ENCODE assay signal across 20 cellular contexts in the genomic region with DNA sequence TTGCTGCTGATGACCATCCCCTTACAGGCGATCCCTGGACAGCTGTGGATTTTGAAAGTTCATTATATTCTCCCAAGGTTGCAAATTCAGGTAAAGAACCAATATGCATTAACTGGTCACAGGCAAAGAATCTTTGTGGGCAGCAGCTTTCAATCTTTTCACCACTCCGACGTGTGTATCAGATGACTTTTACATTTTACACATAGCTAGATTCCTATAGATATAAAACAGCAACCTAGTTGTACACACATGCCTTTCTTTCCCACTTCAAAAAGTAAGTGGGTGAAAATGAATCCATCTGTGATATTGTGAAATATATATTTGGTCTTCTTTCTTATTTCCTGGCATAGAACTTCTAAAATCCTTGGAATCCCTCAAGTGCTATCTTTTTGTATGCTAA.
DNase-seq lines count a peak whose midpoint lies in the region; ATAC-seq and TF ChIP-seq lines count a peak whose summit lies in the region.
"Had no signal": no experiment of that assay in that cellular context is flagged by ENCODE, and none has a peak within 500 bp of the region (broad histone marks: within the 10 kb centered on the region; RNA-seq: fewer than 3 reads in every experiment).

No MANE protein-coding gene starts in this region.

- no peaks in the 10 kb centered on the region for H3K27me3 Mint-ChIP-seq in activated CD4-positive, alpha-beta T cell treated with anti-CD3 and anti-CD28 coated beads, Interleukin-2, amount 10 ng/mL, durations not matched to agents 24 days and 14 days
- H3K27me3 Mint-ChIP-seq: CD4-positive, alpha-beta T cell had no signal

- H2AK5ac ChIP-seq in trophoblast cell (ENCODE audit: low read length), result no peak overlapping the region

- H4K8ac ChIP-seq in trophoblast cell (ENCODE audit: low read depth, low read length), result no peak overlapping the region

- no peak overlapping the region for H3K4me3 ChIP-seq in AG10803 (ENCODE audit: low read length)
- no peak overlapping the region for H3K4me3 ChIP-seq in adipocyte (ENCODE audit: low read length)
- no peak overlapping the region for H3K4me3 ChIP-seq in trophoblast cell (ENCODE audit: low read depth, low read length)
- H3K4me3 ChIP-seq: BLaER1 treated with 17β-estradiol and CSF1 and Interleukin-3, amounts not matched to agents 10 nM and 100 nM; HAP-1 had no signal

- DNase-seq in AG10803 (ENCODE audit: low read depth) (peak; percentile 40), adipocyte (ENCODE audit: low read depth) (peak; percentile 31), iris pigment epithelial cell (ENCODE audit: low read depth) (peak; percentile 71), trophoblast cell (peak; percentile 48 to 67), MV-4-11 (lab: John Stamatoyannopoulos, UW) (no peak)
- DNase-seq in activated CD4-positive, alpha-beta T cell treated with anti-CD3 and anti-CD28 coated beads, Interleukin-2, amount 10 ng/mL, durations not matched to agents 24 days and 14 days, result no peak
- DNase-seq: AML-193; BE2C; CD4-positive, alpha-beta T cell; CD8-positive, alpha-beta memory T cell; DMS 273 treated with DMSO at 0.1 percent for 48 hours; DMS79; EL; GDM1; GOT3; HFFc6 had no signal

- no peak overlapping the region for H3K23ac ChIP-seq in trophoblast cell (ENCODE audit: low read length)

- H2BK5ac ChIP-seq in trophoblast cell (ENCODE audit: low read depth, low read length, poor library complexity), result no peak overlapping the region

- no CpG with 5 or more reads among the region's 3 CpGs for WGBS in trophoblast cell (ENCODE audit: extremely low coverage, insufficient coverage, insufficient read length)

- H4K12ac ChIP-seq in trophoblast cell (ENCODE audit: low read depth, low read length), result no peak overlapping the region

- no peaks in the 10 kb centered on the region for H3K9me3 ChIP-seq in adipocyte (ENCODE audit: control insufficient read depth, low read length)
- peaks cover 3% of the 10 kb centered on the region for H3K9me3 ChIP-seq in trophoblast cell (ENCODE audit: insufficient read depth, low read depth, low read length)
- H3K9me3 ChIP-seq: BE2C, HAP-1 had no signal

- H2BK120ac ChIP-seq in trophoblast cell (ENCODE audit: insufficient read depth, low read length, poor library complexity), result no peak overlapping the region

- H3K4me3 Mint-ChIP-seq in activated CD4-positive, alpha-beta T cell treated with anti-CD3 and anti-CD28 coated beads, Interleukin-2, amount 10 ng/mL, durations not matched to agents 24 days and 14 days, result no peak overlapping the region
- H3K4me3 Mint-ChIP-seq: CD14-positive monocyte; CD4-positive, alpha-beta T cell; CD8-positive, alpha-beta memory T cell; HFFc6 had no signal

- no peaks in the 10 kb centered on the region for H3K79me1 ChIP-seq in trophoblast cell (ENCODE audit: low read length)

- no peaks in the 10 kb centered on the region for H3K9me3 Mint-ChIP-seq in activated CD4-positive, alpha-beta T cell treated with anti-CD3 and anti-CD28 coated beads, Interleukin-2, amount 10 ng/mL, durations not matched to agents 24 days and 14 days
- H3K9me3 Mint-ChIP-seq: HFFc6 had no signal

- intact Hi-C loops in activated CD4-positive, alpha-beta T cell treated with anti-CD3 and anti-CD28 coated beads, Interleukin-2, amount 10 ng/mL, durations not matched to agents 24 days and 14 days (cut with micrococcal nuclease), result no loop called here

- H3K27me3 ChIP-seq in adipocyte (replicated peaks; ENCODE audit: control insufficient read depth, insufficient read depth, low read length), result no peaks in the 10 kb centered on the region
- no peaks in the 10 kb centered on the region for H3K27me3 ChIP-seq in trophoblast cell (ENCODE audit: insufficient read depth, low read length)
- H3K27me3 ChIP-seq: BE2C; BLaER1 treated with 17β-estradiol and CSF1 and Interleukin-3, amounts not matched to agents 10 nM and 100 nM had no signal

- no peak overlapping the region for H3K27ac ChIP-seq in trophoblast cell (ENCODE audit: low read depth, low read length)
- H3K27ac ChIP-seq: BLaER1 treated with 17β-estradiol and CSF1 and Interleukin-3, amounts not matched to agents 10 nM and 100 nM had no signal

- H2BK12ac ChIP-seq in trophoblast cell (ENCODE audit: low read length), result no peak overlapping the region

- H4K91ac ChIP-seq in trophoblast cell (ENCODE audit: low read depth, low read length), result no peak overlapping the region

- no peak overlapping the region for H3K27ac Mint-ChIP-seq in activated CD4-positive, alpha-beta T cell treated with anti-CD3 and anti-CD28 coated beads, Interleukin-2, amount 10 ng/mL, durations not matched to agents 24 days and 14 days
- H3K27ac Mint-ChIP-seq: CD4-positive, alpha-beta T cell; CD8-positive, alpha-beta memory T cell; HFFc6 had no signal

- no peak for ATAC-seq in HG03280 (IDR thresholded peaks at IDR 0.05; ENCODE audit: unreplicated experiment)

- H3K4me1 Mint-ChIP-seq in activated CD4-positive, alpha-beta T cell treated with anti-CD3 and anti-CD28 coated beads, Interleukin-2, amount 10 ng/mL, durations not matched to agents 24 days and 14 days, result no peaks in the 10 kb centered on the region
- H3K4me1 Mint-ChIP-seq: CD14-positive monocyte; CD8-positive, alpha-beta memory T cell had no signal

- no peaks in the 10 kb centered on the region for H3K36me3 Mint-ChIP-seq in activated CD4-positive, alpha-beta T cell treated with anti-CD3 and anti-CD28 coated beads, Interleukin-2, amount 10 ng/mL, durations not matched to agents 24 days and 14 days (ENCODE audit: low read depth)
- H3K36me3 Mint-ChIP-seq: CD14-positive monocyte; CD8-positive, alpha-beta memory T cell had no signal

- H3K4me2 ChIP-seq in trophoblast cell (ENCODE audit: low read length), result no peak overlapping the region
- H3K4me2 ChIP-seq: BLaER1 treated with 17β-estradiol and CSF1 and Interleukin-3, amounts not matched to agents 10 nM and 100 nM had no signal

- H3K14ac ChIP-seq in trophoblast cell (ENCODE audit: low read length), result no peak overlapping the region

- H3K36me3 ChIP-seq in adipocyte (ENCODE audit: control insufficient read depth, insufficient read depth, low read length, severe bottlenecking), result no peaks in the 10 kb centered on the region
- no peaks in the 10 kb centered on the region for H3K36me3 ChIP-seq in trophoblast cell (ENCODE audit: control insufficient read depth in 1 of 2, insufficient read depth in 2 of 2, low read length in 2 of 2)
- H3K36me3 ChIP-seq: BE2C; BLaER1 treated with 17β-estradiol and CSF1 and Interleukin-3, amounts not matched to agents 10 nM and 100 nM; HAP-1 had no signal

- no peak overlapping the region for H2AFZ ChIP-seq in trophoblast cell (ENCODE audit: insufficient read depth, low read length, poor library complexity)

- no peak overlapping the region for H3K4ac ChIP-seq in trophoblast cell (ENCODE audit: low read depth, low read length)

- H3K18ac ChIP-seq in trophoblast cell (ENCODE audit: low read length), result no peak overlapping the region

- TF ChIP-seq CTCF in AG10803 (conservative IDR thresholded peaks at IDR 0.05; ENCODE audit: low read length), result no peak

- H3K79me2 ChIP-seq in trophoblast cell (ENCODE audit: control insufficient read depth, insufficient read depth, low read length, poor library complexity), result no peaks in the 10 kb centered on the region

- H3K9ac ChIP-seq in adipocyte (ENCODE audit: low read length) (no peak overlapping the region), trophoblast cell (ENCODE audit: low read length) (no peak overlapping the region)
- H3K9ac ChIP-seq: BLaER1 treated with 17β-estradiol and CSF1 and Interleukin-3, amounts not matched to agents 10 nM and 100 nM had no signal

- H3K4me1 ChIP-seq in adipocyte (ENCODE audit: control insufficient read depth, insufficient read depth, low read length), result peaks cover 12% of the 10 kb centered on the region
- H3K4me1 ChIP-seq in trophoblast cell (ENCODE audit: control insufficient read depth in 1 of 2, insufficient read depth in 2 of 2, low read length in 2 of 2), result no peaks in the 10 kb centered on the region
- H3K4me1 ChIP-seq: BLaER1 treated with 17β-estradiol and CSF1 and Interleukin-3, amounts not matched to agents 10 nM and 100 nM; HAP-1 had no signal

Comparison
In these comparisons a context has a peak if more than half of its experiments do, and no peak if none do; other contexts are left out.
1. DNase-seq: peak in AG10803 (single experiment), adipocyte (single experiment), iris pigment epithelial cell (single experiment) and trophoblast cell (2 of 2); none in MV-4-11 (single experiment) and activated CD4-positive, alpha-beta T cell treated with anti-CD3 and anti-CD28 coated beads, Interleukin-2, amount 10 ng/mL, durations not matched to agents 24 days and 14 days (single experiment).